17 cellular contexts compared by ENCODE assay signal in genomic region chr22:49042066-49042465, GRCh38.
DNase-seq lines count a peak whose midpoint lies in the region; ATAC-seq and TF ChIP-seq lines count a peak whose summit lies in the region.
"Had no signal": no experiment of that assay in that cellular context is flagged by ENCODE, and none has a peak within 500 bp of the region (broad histone marks: within the 10 kb centered on the region; RNA-seq: fewer than 3 reads in every experiment).

No MANE protein-coding gene starts in this region.

- no peaks in the 10 kb centered on the region for H3K36me3 Mint-ChIP-seq in activated naive CD8-positive, alpha-beta T cell treated with anti-CD3 and anti-CD28 coated beads, Interleukin-2, amount 10 ng/mL, durations not matched to agents 7 days and 5 days
- H3K36me3 Mint-ChIP-seq in activated naive CD8-positive, alpha-beta T cell treated with anti-CD3 and anti-CD28 coated beads, Interleukin-2, amount 50 U/mL, for 24 hours (ENCODE audit: low read depth): no peaks in the 10 kb centered on the region
- H3K36me3 Mint-ChIP-seq: CD14-positive monocyte; CD4-positive, alpha-beta memory T cell had no signal

- H3K4me3 Mint-ChIP-seq in activated naive CD8-positive, alpha-beta T cell treated with anti-CD3 and anti-CD28 coated beads, Interleukin-2, amount 10 ng/mL, durations not matched to agents 7 days and 5 days: no peak overlapping the region
- H3K4me3 Mint-ChIP-seq in activated naive CD8-positive, alpha-beta T cell treated with anti-CD3 and anti-CD28 coated beads, Interleukin-2, amount 50 U/mL, for 24 hours: no peak overlapping the region
- H3K4me3 Mint-ChIP-seq: CD14-positive monocyte; CD4-positive, alpha-beta memory T cell had no signal

- H3K27me3 Mint-ChIP-seq in activated naive CD8-positive, alpha-beta T cell treated with anti-CD3 and anti-CD28 coated beads, Interleukin-2, amount 10 ng/mL, durations not matched to agents 7 days and 5 days: peaks cover 2% of the 10 kb centered on the region
- peaks cover 5% of the 10 kb centered on the region for H3K27me3 Mint-ChIP-seq in activated naive CD8-positive, alpha-beta T cell treated with anti-CD3 and anti-CD28 coated beads, Interleukin-2, amount 50 U/mL, for 24 hours

- no peaks in the 10 kb centered on the region for H4K20me1 ChIP-seq in osteoblast (ENCODE audit: insufficient read depth, low read length)

- H3K9me3 ChIP-seq in osteoblast (ENCODE audit: low read depth, low read length) (no peaks in the 10 kb centered on the region), body of pancreas (no peaks in the 10 kb centered on the region)
- H3K9me3 ChIP-seq: A549, BLaER1, HAP-1 had no signal

- H3K27ac Mint-ChIP-seq in activated naive CD8-positive, alpha-beta T cell treated with anti-CD3 and anti-CD28 coated beads, Interleukin-2, amount 10 ng/mL, durations not matched to agents 7 days and 5 days: no peak overlapping the region
- no peak overlapping the region for H3K27ac Mint-ChIP-seq in activated naive CD8-positive, alpha-beta T cell treated with anti-CD3 and anti-CD28 coated beads, Interleukin-2, amount 50 U/mL, for 24 hours
- H3K27ac Mint-ChIP-seq: CD4-positive, alpha-beta memory T cell had no signal

- no peak for ATAC-seq in activated naive CD8-positive, alpha-beta T cell treated with anti-CD3 and anti-CD28 coated beads, Interleukin-2, amount 10 ng/mL, durations not matched to agents 7 days and 5 days (ENCODE audit: low read depth)
- ATAC-seq in activated naive CD8-positive, alpha-beta T cell treated with anti-CD3 and anti-CD28 coated beads, Interleukin-2, amount 50 U/mL, for 24 hours: no peak
- no peak for ATAC-seq in body of pancreas
- ATAC-seq: A549 had no signal

- H3K36me3 ChIP-seq in osteoblast (ENCODE audit: insufficient read depth, low read length): no peaks in the 10 kb centered on the region
- no peaks in the 10 kb centered on the region for H3K36me3 ChIP-seq in body of pancreas (replicated peaks in 1 of 2; ENCODE audit: insufficient read depth in 1 of 2, low read depth in 2 of 2)
- H3K36me3 ChIP-seq: BLaER1, HAP-1 had no signal

- intact Hi-C loops in body of pancreas (cut with DNase I): no loop called here

- no peaks in the 10 kb centered on the region for H3K4me1 Mint-ChIP-seq in activated naive CD8-positive, alpha-beta T cell treated with anti-CD3 and anti-CD28 coated beads, Interleukin-2, amount 10 ng/mL, durations not matched to agents 7 days and 5 days
- H3K4me1 Mint-ChIP-seq in activated naive CD8-positive, alpha-beta T cell treated with anti-CD3 and anti-CD28 coated beads, Interleukin-2, amount 50 U/mL, for 24 hours: no peaks in the 10 kb centered on the region
- H3K4me1 Mint-ChIP-seq: CD14-positive monocyte; CD4-positive, alpha-beta memory T cell had no signal

- H3K27me3 ChIP-seq in osteoblast (ENCODE audit: insufficient read depth, low read length) (no peaks in the 10 kb centered on the region), body of pancreas (no peaks in the 10 kb centered on the region)
- H3K27me3 ChIP-seq: BLaER1 had no signal

- H3K4me1 ChIP-seq in osteoblast (ENCODE audit: insufficient read depth, low read length) (no peaks in the 10 kb centered on the region), body of pancreas (no peaks in the 10 kb centered on the region)
- H3K4me1 ChIP-seq: A549, HAP-1 had no signal

- no peak overlapping the region for H3K4me2 ChIP-seq in osteoblast (ENCODE audit: insufficient read depth, low read length)
- H3K4me2 ChIP-seq: A549, BLaER1 had no signal

- TF ChIP-seq POLR2A in body of pancreas (IDR thresholded peaks at IDR 0.05): no peak

- TF ChIP-seq CTCF in osteoblast (IDR thresholded peaks at IDR 0.05; ENCODE audit: extremely low read depth, low read depth, low read length): no peak
- TF ChIP-seq CTCF in body of pancreas (IDR thresholded peaks at IDR 0.05): no peak

- H2AFZ ChIP-seq in osteoblast (ENCODE audit: low read length): no peak overlapping the region
- H2AFZ ChIP-seq: GM23248 had no signal

- WGBS in body of pancreas, 2 donors: 66 to 72% methylated on average over 6 of the region's 6 CpGs

- H3K27ac ChIP-seq in osteoblast (ENCODE audit: low read depth, low read length): no peak overlapping the region
- H3K27ac ChIP-seq in body of pancreas: no peak overlapping the region
- H3K27ac ChIP-seq: 22Rv1, A549, BLaER1, GM23248 had no signal

- POLR2A ChIA-PET in activated naive CD8-positive, alpha-beta T cell treated with anti-CD3 and anti-CD28 coated beads, Interleukin-2, amount 10 ng/mL, durations not matched to agents 7 days and 5 days (lab: Charles Lee): no interaction called here

- H3K9me3 Mint-ChIP-seq in activated naive CD8-positive, alpha-beta T cell treated with anti-CD3 and anti-CD28 coated beads, Interleukin-2, amount 10 ng/mL, durations not matched to agents 7 days and 5 days: no peaks in the 10 kb centered on the region
- peaks cover under 1% of the 10 kb centered on the region for H3K9me3 Mint-ChIP-seq in activated naive CD8-positive, alpha-beta T cell treated with anti-CD3 and anti-CD28 coated beads, Interleukin-2, amount 50 U/mL, for 24 hours
- H3K9me3 Mint-ChIP-seq: CD4-positive, alpha-beta memory T cell had no signal

- H3K79me2 ChIP-seq in osteoblast (ENCODE audit: insufficient read depth, low read length): no peaks in the 10 kb centered on the region

- H3K4me3 ChIP-seq in osteoblast (ENCODE audit: insufficient read depth, low read length) (no peak overlapping the region), body of pancreas (no peak overlapping the region)
- H3K4me3 ChIP-seq: A549, BLaER1, GM23248, HAP-1 had no signal

- DNase-seq in NCI-H748 (lab: John Stamatoyannopoulos, UW; ENCODE audit: unreplicated experiment) (peak; percentile 8), NCI-H748 treated with DMSO at 0.1 percent for 48 hours (lab: John Stamatoyannopoulos, UW) (no peak), osteoblast (ENCODE audit: insufficient read length, low spot score, missing footprints) (peak; percentile 72), body of pancreas (no peak), MV-4-11 (lab: John Stamatoyannopoulos, UW) (no peak)
- DNase-seq in activated naive CD8-positive, alpha-beta T cell treated with anti-CD3 and anti-CD28 coated beads, Interleukin-2, amount 10 ng/mL, durations not matched to agents 7 days and 5 days: peak; percentile 5
- no peak for DNase-seq in activated naive CD8-positive, alpha-beta T cell treated with anti-CD3 and anti-CD28 coated beads, Interleukin-2, amount 50 U/mL, for 24 hours
- DNase-seq: CD4-positive, alpha-beta memory T cell; DMS153; DMS79; GDM1; GM23248 had no signal

Comparison
In these comparisons a context has a peak if more than half of its experiments do, and no peak if none do; other contexts are left out.
1. DNase-seq: peak in NCI-H748 (single experiment), activated naive CD8-positive, alpha-beta T cell treated with anti-CD3 and anti-CD28 coated beads, Interleukin-2, amount 10 ng/mL, durations not matched to agents 7 days and 5 days (single experiment) and osteoblast (single experiment); none in NCI-H748 treated with DMSO at 0.1 percent for 48 hours (single experiment), activated naive CD8-positive, alpha-beta T cell treated with anti-CD3 and anti-CD28 coated beads, Interleukin-2, amount 50 U/mL, for 24 hours (single experiment), body of pancreas (0 of 4) and MV-4-11 (single experiment).